8 cellular contexts compared by ENCODE assay signal in the genomic region with DNA sequence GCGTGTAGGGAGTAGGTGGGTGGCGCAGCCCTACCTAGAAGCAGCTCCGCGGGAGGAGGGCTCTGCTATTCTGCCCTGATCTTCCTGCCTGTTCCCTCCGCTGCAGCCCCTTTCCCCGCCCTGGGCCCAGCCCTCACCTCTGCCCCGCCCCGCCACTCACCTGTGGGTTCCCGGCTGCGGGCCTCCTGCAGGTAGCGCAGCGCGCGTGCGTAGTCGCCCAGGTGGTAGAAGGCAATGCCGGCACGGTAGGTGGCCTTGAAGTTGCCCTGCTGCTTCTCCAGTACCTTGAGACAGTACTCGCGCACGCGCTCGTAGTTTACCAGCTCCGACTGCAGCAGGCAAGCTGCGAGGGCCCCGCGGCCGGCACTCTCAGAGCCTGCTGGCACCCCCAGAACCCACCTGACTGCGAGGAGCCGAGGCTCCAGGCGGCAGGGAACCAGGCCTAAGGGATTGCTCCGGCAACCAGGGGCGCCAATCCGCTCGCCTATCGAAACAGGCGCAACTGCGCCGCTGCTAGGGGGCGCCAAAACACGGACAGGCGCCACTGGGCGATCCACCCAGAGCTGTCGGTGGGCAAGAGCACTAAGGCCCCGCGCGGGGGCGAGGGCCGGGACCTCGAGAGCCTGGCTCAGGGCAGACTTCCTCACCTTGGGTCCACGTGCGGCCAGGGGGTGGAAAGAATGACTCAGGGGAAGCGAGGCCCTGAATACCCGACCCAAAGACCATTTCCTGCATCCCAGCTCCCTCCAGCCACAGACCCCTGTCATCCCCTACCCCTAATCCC. TPM values are rescaled to one million over a fixed set of nuclear protein-coding genes. Genes with fewer than 3 reads are reported as not detected.
DNase-seq lines count a peak whose midpoint lies in the region; ATAC-seq, FAIRE-seq and TF ChIP-seq lines count a peak whose summit lies in the region.

No MANE protein-coding gene starts in this region.

- peak; percentile 65 for TF ChIP-seq CTCF in bronchial epithelial cell (IDR thresholded peaks at IDR 0.05; ENCODE audit: insufficient read depth, low read length, severe bottlenecking)
- TF ChIP-seq CTCF in nephron progenitor cell (IDR thresholded peaks at IDR 0.05): peak; percentile 30

- H3K27me3 ChIP-seq in bronchial epithelial cell (ENCODE audit: control insufficient read depth, insufficient read depth, low read length): peaks cover 15% of the 10 kb centered on the region

- H3K4me1 Mint-ChIP-seq in nephron progenitor cell: no peaks in the 10 kb centered on the region

- H3K27me3 Mint-ChIP-seq in nephron progenitor cell (ENCODE audit: low read depth, poor library complexity): peaks cover 77% of the 10 kb centered on the region

- peak overlapping the region; percentile 29; the same call in 1 of the 2 replicates for H3K9ac ChIP-seq in ES-I3 (ENCODE audit: low read depth, low read length)

- H3K36me3 ChIP-seq in ES-I3 (ENCODE audit: insufficient read depth, low read length): no peaks in the 10 kb centered on the region
- no peaks in the 10 kb centered on the region for H3K36me3 ChIP-seq in bronchial epithelial cell (ENCODE audit: control insufficient read depth, insufficient read depth, low read length)

- ATAC-seq in HG03378 (IDR thresholded peaks at IDR 0.05; ENCODE audit: unreplicated experiment): no peak

- H3K4me1 ChIP-seq in ES-I3 (ENCODE audit: insufficient read depth, low read length): no peaks in the 10 kb centered on the region; the same call in 1 of the 2 replicates

- H3K9me3 Mint-ChIP-seq in nephron progenitor cell: peaks cover 5% of the 10 kb centered on the region

- no peak overlapping the region for H3K27ac Mint-ChIP-seq in nephron progenitor cell

- peaks cover 9% of the 10 kb centered on the region for H3K36me3 Mint-ChIP-seq in nephron progenitor cell (ENCODE audit: low read depth)

- DNase-seq in NCI-H1930 (lab: John Stamatoyannopoulos, UW) (peak; percentile 74 to 86), bronchial epithelial cell (ENCODE audit: low read depth) (peak; percentile 36), nephron progenitor cell (peak; percentile 37), Ammon's horn (ENCODE audit: low spot score) (no peak), H4 (ENCODE audit: low spot score) (no peak), RCC 7860 (ENCODE audit: low spot score) (no peak)

- no peaks in the 10 kb centered on the region for H3K9me3 ChIP-seq in ES-I3 (ENCODE audit: control insufficient read depth, insufficient read depth, low read length)

- FAIRE-seq in bronchial epithelial cell (lab: Jason Lieb, UNC) (no peak), RCC 7860 (lab: Jason Lieb, UNC) (no peak)

- H3K4me3 Mint-ChIP-seq in nephron progenitor cell: no peak overlapping the region

- H3K4me3 ChIP-seq in bronchial epithelial cell (ENCODE audit: low read depth, low read length): peak overlapping the region; percentile 3

RNA-seq across cellular contexts. Expression of a gene that starts 1.0 kb away (rescaled TPM):
- not detected in 2 replicates for total RNA-seq in bronchial epithelial cell
- total RNA-seq in H4 (2014; rRNA removed; shearing (Covaris generic)): not detected in 2 replicates

RNA-seq across cellular contexts. Expression of a gene that starts 9.3 kb away (rescaled TPM):
- not detected in 2 replicates for total RNA-seq in bronchial epithelial cell
- total RNA-seq in H4 (2014; rRNA removed; shearing (Covaris generic)): not detected in 2 replicates

RNA-seq across cellular contexts. Expression of a gene that starts 26.0 kb away (rescaled TPM):
- total RNA-seq in bronchial epithelial cell: 5.0 and 7.9 TPM in 2 replicates
- total RNA-seq in H4 (2014; rRNA removed; shearing (Covaris generic)): 1.3 and 4.3 TPM in 2 replicates

Comparison
In these comparisons a context has a peak if more than half of its experiments do, and no peak if none do; other contexts are left out.
1. DNase-seq: peak in NCI-H1930 (2 of 2), bronchial epithelial cell (single experiment) and nephron progenitor cell (single experiment); none in Ammon's horn (single experiment), H4 (single experiment) and RCC 7860 (single experiment).